Comparison of ENCODE assay signal across 15 cellular contexts in genomic region chr22:23686416-23687024, GRCh38. TPM values are rescaled to one million over a fixed set of nuclear protein-coding genes. Genes with fewer than 3 reads are reported as not detected.
"Had no signal": no experiment of that assay in that cellular context is flagged by ENCODE, and none has a peak within 500 bp of the region (broad histone marks: within the 10 kb centered on the region; RNA-seq: fewer than 3 reads in every experiment).

No MANE protein-coding gene starts in this region.

- DNase-seq: activated B cell treated with CpG ODN at 0.5 μM for 24 hours; activated CD4-positive, alpha-beta T cell treated with anti-CD3 and anti-CD28 coated beads, Interleukin-2, amount 10 ng/mL, durations not matched to agents 7 days and 5 days; activated naive CD4-positive, alpha-beta T cell; activated naive CD8-positive, alpha-beta T cell treated with anti-CD3 and anti-CD28 coated beads, Interleukin-2, amount 50 U/mL, for 24 hours; effector memory CD8-positive, alpha-beta T cell; SHP77; stimulated activated CD4-positive, alpha-beta T cell treated with anti-CD3 and anti-CD28 coated beads, Interleukin-2, amount 100 ng/mL, for 48 hours; stimulated activated naive CD8-positive, alpha-beta T cell treated with anti-CD3 and anti-CD28 coated beads, Interleukin-15, Interleukin-2, amounts not matched to agents 100 U/mL and 50 U/mL, for 24 hours had no signal

- ATAC-seq: activated naive CD8-positive, alpha-beta T cell treated with anti-CD3 and anti-CD28 coated beads, Interleukin-2, amount 50 U/mL, for 24 hours; effector memory CD8-positive, alpha-beta T cell; SK-N-SH treated with all-trans-retinoic acid at 6 μM for 48 hours; stimulated activated naive CD8-positive, alpha-beta T cell treated with anti-CD3 and anti-CD28 coated beads, Interleukin-15, Interleukin-2, amounts not matched to agents 100 U/mL and 50 U/mL, for 24 hours had no signal

- H3K27ac ChIP-seq: ascending aorta, epithelial cell of prostate, prostate gland had no signal

- H3K9me3 ChIP-seq: ascending aorta, prostate gland had no signal

- H3K36me3 ChIP-seq: prostate gland had no signal

- H3K4me1 ChIP-seq: ascending aorta, prostate gland had no signal

- H3K27me3 ChIP-seq: ascending aorta had no signal

- H3K4me3 ChIP-seq: ascending aorta, prostate gland had no signal

RNA-seq across cellular contexts. Expression of gene RGL4, which starts 4.3 kb away (rescaled TPM):
- total RNA-seq: ascending aorta, glomerular endothelial cell, temporal lobe, urinary bladder had no signal

RNA-seq across cellular contexts. Expression of gene DRICH1, which starts 54.4 kb away (rescaled TPM):
- total RNA-seq: ascending aorta, glomerular endothelial cell had no signal
